1 cellular context compared by ENCODE assay signal in genomic region chr16:19521471-19522368, GRCh38.
TF ChIP-seq lines count a peak whose summit lies in the region.

GDE1 (minus strand) TSS chr16:19522098; CDS start chr16:19521964, 134 bp downstream.

TF ChIP-seq in HEK293, 187 proteins besides CTCF, POLR2A, EP300 and RAD21 (continued from another document):
- TF ChIP-seq ZNF18 (tag by site-specific recombination; IDR thresholded peaks at IDR 0.05) (no peak), ZNF211 (tag by site-specific recombination; IDR thresholded peaks at IDR 0.05; ENCODE audit: low read depth) (no peak), ZNF112 (tag by site-specific recombination; IDR thresholded peaks at IDR 0.05) (no peak), ZNF639 (tag by site-specific recombination; IDR thresholded peaks at IDR 0.05) (no peak), ZBTB17 (tag by site-specific recombination; IDR thresholded peaks at IDR 0.05) (peak; percentile 94), ZBTB44 (tag by site-specific recombination; IDR thresholded peaks at IDR 0.05) (no peak), ZNF629 (tag by site-specific recombination; IDR thresholded peaks at IDR 0.05) (no peak; the same call in none of the 2 replicates), OSR2 (tag by site-specific recombination; IDR thresholded peaks at IDR 0.05) (peak; percentile 84), ZNF654 (tag by site-specific recombination; IDR thresholded peaks at IDR 0.05; ENCODE audit: low read depth) (no peak), ZNF707 (tag by site-specific recombination; IDR thresholded peaks at IDR 0.05) (no peak), PRDM6 (tag by site-specific recombination; IDR thresholded peaks at IDR 0.05) (no peak), ZNF121 (tag by site-specific recombination; IDR thresholded peaks at IDR 0.05) (no peak), ZFHX2 (tag by site-specific recombination; conservative IDR thresholded peaks at IDR 0.05) (peak; percentile 20), ZFP37 (tag by site-specific recombination; IDR thresholded peaks at IDR 0.05) (no peak; the same call in 1 of the 2 replicates), YY1 (tag by site-specific recombination; IDR thresholded peaks at IDR 0.05) (no peak; the same call in 1 of the 2 replicates), ZBTB26 (tag by site-specific recombination; optimal IDR thresholded peaks at IDR 0.05) (peak; percentile 54), MZF1 (tag by site-specific recombination; IDR thresholded peaks at IDR 0.05; ENCODE audit: borderline replicate concordance) (no peak), ZNF416 (tag by site-specific recombination; IDR thresholded peaks at IDR 0.05) (no peak), ZXDB (tag by site-specific recombination; IDR thresholded peaks at IDR 0.05) (peak; percentile 64; the same call in 1 of the 2 replicates), ZNF76 (tag by site-specific recombination; IDR thresholded peaks at IDR 0.05; ENCODE audit: borderline replicate concordance, low read depth) (peak; percentile 92), ZSCAN18 (tag by site-specific recombination; IDR thresholded peaks at IDR 0.05) (no peak), ZNF302 (tag by site-specific recombination; IDR thresholded peaks at IDR 0.05; ENCODE audit: low read depth) (no peak), GFI1B (tag by site-specific recombination; IDR thresholded peaks at IDR 0.05) (no peak), ZNF585B (tag by site-specific recombination; IDR thresholded peaks at IDR 0.05) (no peak), ZNF623 (tag by site-specific recombination; IDR thresholded peaks at IDR 0.05) (no peak), ZNF645 (tag by site-specific recombination; IDR thresholded peaks at IDR 0.05) (no peak), ZNF501 (tag by site-specific recombination; IDR thresholded peaks at IDR 0.05) (peak; percentile 49), ZNF664 (tag by site-specific recombination; IDR thresholded peaks at IDR 0.05) (no peak), BCL6B (tag by site-specific recombination; IDR thresholded peaks at IDR 0.05) (no peak), KLF9 (tag by site-specific recombination; IDR thresholded peaks at IDR 0.05; ENCODE audit: low read depth) (peak; percentile 74), REST (tag by site-specific recombination; IDR thresholded peaks at IDR 0.05) (0 out of 2 replicates have a peak, but pooled peaks have one; percentile 11), ZNF266 (tag by site-specific recombination; IDR thresholded peaks at IDR 0.05; ENCODE audit: low read depth) (no peak), ZNF274 (IDR thresholded peaks at IDR 0.05; ENCODE audit: low read length) (no peak), ZNF274 (tag by site-specific recombination; IDR thresholded peaks at IDR 0.05; ENCODE audit: borderline replicate concordance) (no peak), ZNF37A (tag by site-specific recombination; IDR thresholded peaks at IDR 0.05) (no peak), ZSCAN23 (tag by site-specific recombination; IDR thresholded peaks at IDR 0.05) (no peak), ZNF248 (tag by site-specific recombination; IDR thresholded peaks at IDR 0.05) (no peak), HOXC10 (CRISPR knock-in tag; IDR thresholded peaks at IDR 0.05) (no peak), ZNF366 (tag by site-specific recombination; conservative IDR thresholded peaks at IDR 0.05) (peak; percentile 24; the same call in 1 of the 2 replicates), ZNF571 (tag by site-specific recombination; IDR thresholded peaks at IDR 0.05) (no peak), INSM2 (tag by site-specific recombination; IDR thresholded peaks at IDR 0.05) (no peak), KLF10 (tag by site-specific recombination; IDR thresholded peaks at IDR 0.05) (peak; percentile 49; the same call in 1 of the 2 replicates), ZNF610 (tag by site-specific recombination; IDR thresholded peaks at IDR 0.05; ENCODE audit: borderline replicate concordance) (0 out of 2 replicates have a peak, but pooled peaks have one; percentile 12)
